9 cellular contexts compared by ENCODE assay signal in the genomic region with DNA sequence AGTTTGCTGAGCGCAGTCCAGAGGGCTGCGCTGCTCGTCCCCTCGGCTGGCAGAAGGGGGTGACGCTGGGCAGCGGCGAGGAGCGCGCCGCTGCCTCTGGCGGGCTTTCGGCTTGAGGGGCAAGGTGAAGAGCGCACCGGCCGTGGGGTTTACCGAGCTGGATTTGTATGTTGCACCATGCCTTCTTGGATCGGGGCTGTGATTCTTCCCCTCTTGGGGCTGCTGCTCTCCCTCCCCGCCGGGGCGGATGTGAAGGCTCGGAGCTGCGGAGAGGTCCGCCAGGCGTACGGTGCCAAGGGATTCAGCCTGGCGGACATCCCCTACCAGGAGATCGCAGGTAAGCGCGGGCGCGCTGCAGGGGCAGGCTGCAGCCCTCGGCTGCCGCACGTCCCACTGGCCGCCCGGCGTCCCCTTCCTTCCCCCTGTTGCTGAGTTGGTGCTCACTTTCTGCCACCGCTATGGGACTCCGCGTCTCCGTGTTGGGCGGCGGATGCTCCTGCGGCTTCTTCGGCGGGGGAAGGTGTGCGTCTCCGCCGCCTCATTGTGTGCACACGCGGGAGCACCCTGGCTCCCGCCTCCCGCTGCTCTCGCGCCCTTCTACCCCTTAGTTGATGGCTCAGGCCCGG. TPM values are rescaled to one million over a fixed set of nuclear protein-coding genes. Genes with fewer than 3 reads are reported as not detected.
DNase-seq lines count a peak whose midpoint lies in the region; ATAC-seq and TF ChIP-seq lines count a peak whose summit lies in the region.
"Had no signal": no experiment of that assay in that cellular context is flagged by ENCODE, and none has a peak within 500 bp of the region (broad histone marks: within the 10 kb centered on the region; RNA-seq: fewer than 3 reads in every experiment).

No MANE protein-coding gene starts in this region.

- H3K36me3 Mint-ChIP-seq in activated CD4-positive, alpha-beta T cell treated with anti-CD3 and anti-CD28 coated beads, Interleukin-2, amount 10 ng/mL, durations not matched to agents 7 days and 5 days (ENCODE audit: low read depth): no peaks in the 10 kb centered on the region

- peak; percentile 17 for ATAC-seq in omental fat pad (ENCODE audit: low FRiP score)
- no peak for ATAC-seq in HG03432 (IDR thresholded peaks at IDR 0.05; ENCODE audit: unreplicated experiment)
- no peak for ATAC-seq in HG03378 (IDR thresholded peaks at IDR 0.05; ENCODE audit: unreplicated experiment)

- no peak overlapping the region for H3K27ac Mint-ChIP-seq in activated CD4-positive, alpha-beta T cell treated with anti-CD3 and anti-CD28 coated beads, Interleukin-2, amount 10 ng/mL, durations not matched to agents 7 days and 5 days

- no peaks in the 10 kb centered on the region for H3K36me3 ChIP-seq in NT2/D1 (ENCODE audit: insufficient read depth, insufficient read length, low read length)
- H3K36me3 ChIP-seq: BLaER1 treated with 17β-estradiol and CSF1 and Interleukin-3, amounts not matched to agents 10 nM and 100 nM had no signal

- H3K9ac ChIP-seq in NT2/D1 (ENCODE audit: insufficient read length, low read depth): peak overlapping the region; percentile 86
- H3K9ac ChIP-seq: BLaER1 treated with 17β-estradiol and CSF1 and Interleukin-3, amounts not matched to agents 10 nM and 100 nM had no signal

- H3K4me1 Mint-ChIP-seq in activated CD4-positive, alpha-beta T cell treated with anti-CD3 and anti-CD28 coated beads, Interleukin-2, amount 10 ng/mL, durations not matched to agents 7 days and 5 days: no peaks in the 10 kb centered on the region

- H3K4me3 Mint-ChIP-seq in activated CD4-positive, alpha-beta T cell treated with anti-CD3 and anti-CD28 coated beads, Interleukin-2, amount 10 ng/mL, durations not matched to agents 7 days and 5 days: no peak overlapping the region

- peak; percentile 73 to 91 for DNase-seq in NCI-H187 (lab: John Stamatoyannopoulos, UW)
- no peak for DNase-seq in NCI-H187 treated with DMSO at 0.1 percent for 48 hours (lab: John Stamatoyannopoulos, UW)
- no peak for DNase-seq in NT2/D1 (ENCODE audit: low read depth, low spot score)
- peak; percentile 46 for DNase-seq in fibroblast of mammary gland (ENCODE audit: low read depth)
- no peak for DNase-seq in omental fat pad (ENCODE audit: low spot score)
- DNase-seq in activated CD4-positive, alpha-beta T cell treated with anti-CD3 and anti-CD28 coated beads, Interleukin-2, amount 10 ng/mL, durations not matched to agents 7 days and 5 days: no peak

- no peak for TF ChIP-seq CTCF in fibroblast of mammary gland (conservative IDR thresholded peaks at IDR 0.05; ENCODE audit: control insufficient read depth, insufficient read depth, low read depth, low read length)
- no peak for TF ChIP-seq CTCF in omental fat pad (IDR thresholded peaks at IDR 0.05)

- no peaks in the 10 kb centered on the region for H3K27me3 ChIP-seq in NT2/D1 (ENCODE audit: insufficient read depth, insufficient read length)
- H3K27me3 ChIP-seq: BLaER1 treated with 17β-estradiol and CSF1 and Interleukin-3, amounts not matched to agents 10 nM and 100 nM had no signal

- CTCF ChIA-PET in activated CD4-positive, alpha-beta T cell treated with anti-CD3 and anti-CD28 coated beads, Interleukin-2, amount 10 ng/mL, durations not matched to agents 7 days and 5 days (lab: Charles Lee): no interaction called here

- no peaks in the 10 kb centered on the region for H3K9me3 ChIP-seq in NT2/D1 (ENCODE audit: insufficient read depth, low read length)

- H3K4me1 ChIP-seq in NT2/D1 (ENCODE audit: insufficient read depth, insufficient read length): no peaks in the 10 kb centered on the region
- H3K4me1 ChIP-seq: BLaER1 treated with 17β-estradiol and CSF1 and Interleukin-3, amounts not matched to agents 10 nM and 100 nM had no signal

- POLR2A ChIA-PET in activated CD4-positive, alpha-beta T cell treated with anti-CD3 and anti-CD28 coated beads, Interleukin-2, amount 10 ng/mL, durations not matched to agents 7 days and 5 days (lab: Charles Lee): no interaction called here

- H3K27me3 Mint-ChIP-seq in activated CD4-positive, alpha-beta T cell treated with anti-CD3 and anti-CD28 coated beads, Interleukin-2, amount 10 ng/mL, durations not matched to agents 7 days and 5 days: peaks cover 42% of the 10 kb centered on the region

- H3K4me3 ChIP-seq in NT2/D1 (ENCODE audit: insufficient read length, low read depth) (peak overlapping the region; percentile 79), fibroblast of mammary gland (ENCODE audit: control insufficient read depth, low read depth, low read length) (peak overlapping the region; percentile 82)
- H3K4me3 ChIP-seq: BLaER1 treated with 17β-estradiol and CSF1 and Interleukin-3, amounts not matched to agents 10 nM and 100 nM had no signal

- H3K9me3 Mint-ChIP-seq in activated CD4-positive, alpha-beta T cell treated with anti-CD3 and anti-CD28 coated beads, Interleukin-2, amount 10 ng/mL, durations not matched to agents 7 days and 5 days: no peaks in the 10 kb centered on the region

RNA-seq across cellular contexts. Expression of gene GPC6, which starts 0.8 kb away (rescaled TPM):
- total RNA-seq in omental fat pad: 10 to 100 TPM in 3 of 4 donors, 1 to 10 TPM in 1; 9.2 to 24.4 (median 16.4) TPM
- total RNA-seq in activated CD4-positive, alpha-beta T cell treated with anti-CD3 and anti-CD28 coated beads, Interleukin-2, amount 10 ng/mL, durations not matched to agents 7 days and 5 days: not detected

Comparison
In these comparisons a context has a peak if more than half of its experiments do, and no peak if none do; other contexts are left out.
1. DNase-seq: peak in NCI-H187 (2 of 2) and fibroblast of mammary gland (single experiment); none in NCI-H187 treated with DMSO at 0.1 percent for 48 hours (single experiment), NT2/D1 (single experiment), omental fat pad (single experiment) and activated CD4-positive, alpha-beta T cell treated with anti-CD3 and anti-CD28 coated beads, Interleukin-2, amount 10 ng/mL, durations not matched to agents 7 days and 5 days (single experiment).
2. RNA of gene GPC6, which starts 0.8 kb away (total RNA-seq): 9.2 to 24.4 TPM in omental fat pad; not detected in activated CD4-positive, alpha-beta T cell treated with anti-CD3 and anti-CD28 coated beads, Interleukin-2, amount 10 ng/mL, durations not matched to agents 7 days and 5 days; every median in the first group is over 10 times any median in the second.